In genomic region chr2:238137885-238138284, GRCh38 we compare ENCODE assay signal across 19 cellular contexts. TPM values are rescaled to one million over a fixed set of nuclear protein-coding genes. Genes with fewer than 3 reads are reported as not detected.
"Had no signal": no experiment of that assay in that cellular context is flagged by ENCODE, and none has a peak within 500 bp of the region (broad histone marks: within the 10 kb centered on the region; RNA-seq: fewer than 3 reads in every experiment).

No MANE protein-coding gene starts in this region.

- H3K27me3 Mint-ChIP-seq: activated CD4-positive, alpha-beta memory T cell treated with anti-CD3 and anti-CD28 coated beads for 36 hours; activated CD8-positive, alpha-beta memory T cell treated with anti-CD3 and anti-CD28 coated beads, Interleukin-2, amount 10 ng/mL, durations not matched to agents 7 days and 5 days; naive B cell had no signal

- H3K36me3 ChIP-seq: lower lobe of right lung, upper lobe of left lung had no signal

- H3K4me1 Mint-ChIP-seq: activated CD8-positive, alpha-beta memory T cell treated with anti-CD3 and anti-CD28 coated beads, Interleukin-2, amount 10 ng/mL, durations not matched to agents 7 days and 5 days had no signal

- H3K36me3 Mint-ChIP-seq: activated CD4-positive, alpha-beta memory T cell treated with anti-CD3 and anti-CD28 coated beads for 36 hours; activated CD8-positive, alpha-beta memory T cell treated with anti-CD3 and anti-CD28 coated beads, Interleukin-2, amount 10 ng/mL, durations not matched to agents 7 days and 5 days; naive B cell had no signal

- H3K79me2 ChIP-seq: parathyroid adenoma had no signal

- H3K9me3 Mint-ChIP-seq: activated CD4-positive, alpha-beta memory T cell treated with anti-CD3 and anti-CD28 coated beads for 36 hours; activated naive CD4-positive, alpha-beta T cell treated with anti-CD3 and anti-CD28 coated beads for 36 hours; activated T-helper 2 cell treated with anti-CD3 and anti-CD28 coated beads, Interferon-gamma antibody, Interleukin-2, Interleukin-4, amounts not matched to agents 10 μg/mL and 5 μg/mL and 100 μg/mL, durations not matched to agents 14 hours and 24 hours and 36 hours; naive B cell had no signal

- H3K27ac Mint-ChIP-seq: activated CD4-positive, alpha-beta memory T cell treated with anti-CD3 and anti-CD28 coated beads for 36 hours; activated CD8-positive, alpha-beta memory T cell treated with anti-CD3 and anti-CD28 coated beads, Interleukin-2, amount 10 ng/mL, durations not matched to agents 7 days and 5 days; activated naive CD4-positive, alpha-beta T cell treated with anti-CD3 and anti-CD28 coated beads for 36 hours; activated T-helper 2 cell treated with anti-CD3 and anti-CD28 coated beads, Interferon-gamma antibody, Interleukin-2, Interleukin-4, amounts not matched to agents 10 μg/mL and 5 μg/mL and 100 μg/mL, durations not matched to agents 14 hours and 24 hours and 36 hours had no signal

- H3K4me1 ChIP-seq: parathyroid adenoma had no signal

- H3K4me3 Mint-ChIP-seq: activated CD4-positive, alpha-beta memory T cell treated with anti-CD3 and anti-CD28 coated beads for 36 hours; activated CD8-positive, alpha-beta memory T cell treated with anti-CD3 and anti-CD28 coated beads, Interleukin-2, amount 10 ng/mL, durations not matched to agents 7 days and 5 days; activated naive CD4-positive, alpha-beta T cell treated with anti-CD3 and anti-CD28 coated beads for 36 hours had no signal

- H3K9me3 ChIP-seq: esophagus muscularis mucosa, lower lobe of right lung, upper lobe of left lung had no signal

- H3K27me3 ChIP-seq: esophagus muscularis mucosa, upper lobe of left lung had no signal

- H3K27ac ChIP-seq: lower lobe of right lung, parathyroid adenoma, upper lobe of left lung, VCaP had no signal

- DNase-seq: activated CD4-positive, alpha-beta memory T cell treated with anti-CD3 and anti-CD28 coated beads for 36 hours; activated CD8-positive, alpha-beta memory T cell treated with anti-CD3 and anti-CD28 coated beads, Interleukin-2, amount 10 ng/mL, durations not matched to agents 7 days and 5 days; activated naive CD4-positive, alpha-beta T cell treated with anti-CD3 and anti-CD28 coated beads for 36 hours; activated T-cell treated with anti-CD3 and anti-CD28 coated beads, Interleukin-2, amount 50 U/mL, for 1 hour; effector CD4-positive, alpha-beta T cell; kidney glomerular epithelial cell; naive B cell; stimulated activated CD4-positive, alpha-beta T cell treated with anti-CD3 and anti-CD28 coated beads, Interleukin-4, amount 100 ng/mL, for 24 hours; stimulated activated naive CD4-positive, alpha-beta T cell treated with Interleukin-2 at 50 U/mL for 16 hours; T-helper 1 cell had no signal

- H2AFZ ChIP-seq: parathyroid adenoma had no signal

- ATAC-seq: activated CD8-positive, alpha-beta memory T cell treated with anti-CD3 and anti-CD28 coated beads, Interleukin-2, amount 10 ng/mL, durations not matched to agents 7 days and 5 days; SK-N-SH treated with all-trans-retinoic acid at 6 μM for 48 hours had no signal

- H3K9ac ChIP-seq: parathyroid adenoma had no signal

- FAIRE-seq: colon, small intestine had no signal

RNA-seq across cellular contexts. Expression of gene KLHL30, which starts 0.6 kb away (rescaled TPM):
- total RNA-seq: activated CD4-positive, alpha-beta memory T cell treated with anti-CD3 and anti-CD28 coated beads for 36 hours; activated CD8-positive, alpha-beta memory T cell treated with anti-CD3 and anti-CD28 coated beads, Interleukin-2, amount 10 ng/mL, durations not matched to agents 7 days and 5 days; activated naive CD4-positive, alpha-beta T cell treated with anti-CD3 and anti-CD28 coated beads for 36 hours; activated T-helper 2 cell treated with anti-CD3 and anti-CD28 coated beads, Interferon-gamma antibody, Interleukin-2, Interleukin-4, amounts not matched to agents 10 μg/mL and 5 μg/mL and 100 μg/mL, durations not matched to agents 14 hours and 24 hours and 36 hours had no signal

RNA-seq across cellular contexts. Expression of gene ERFE, which starts 20.9 kb away (rescaled TPM):
- total RNA-seq: activated CD4-positive, alpha-beta memory T cell treated with anti-CD3 and anti-CD28 coated beads for 36 hours; activated CD8-positive, alpha-beta memory T cell treated with anti-CD3 and anti-CD28 coated beads, Interleukin-2, amount 10 ng/mL, durations not matched to agents 7 days and 5 days; lower lobe of right lung had no signal
